15 cellular contexts compared by ENCODE assay signal in the genomic region with DNA sequence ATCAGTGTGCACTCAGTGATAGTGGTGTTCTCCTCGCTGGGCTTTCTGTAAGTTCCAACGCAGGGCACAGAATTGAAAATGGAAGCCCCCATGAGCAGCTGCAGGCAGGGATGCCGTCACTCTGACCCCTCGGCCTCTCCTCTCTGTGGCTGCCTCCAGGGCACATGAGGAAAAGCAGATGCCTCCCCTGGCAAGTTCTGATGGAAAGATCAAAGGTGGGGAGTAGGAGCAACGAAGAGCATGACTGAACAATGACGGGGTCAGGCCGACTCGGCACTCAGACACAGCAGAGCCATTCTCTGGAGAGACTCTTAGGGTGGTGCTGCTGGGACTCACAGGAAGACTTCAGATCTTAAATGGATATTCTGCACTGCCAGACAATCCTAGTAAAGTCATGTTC.
DNase-seq lines count a peak whose midpoint lies in the region; ATAC-seq lines count a peak whose summit lies in the region.
"Had no signal": no experiment of that assay in that cellular context is flagged by ENCODE, and none has a peak within 500 bp of the region (broad histone marks: within the 10 kb centered on the region; RNA-seq: fewer than 3 reads in every experiment).

No MANE protein-coding gene starts in this region.

- H3K27me3 ChIP-seq in right cardiac atrium (ENCODE audit: control insufficient read depth, insufficient read depth) = no peaks in the 10 kb centered on the region

- no peak overlapping the region for H3K4me3 ChIP-seq in mesodermal cell (ENCODE audit: extremely low read depth, insufficient read depth, low read length, poor library complexity, severe bottlenecking)
- no peak overlapping the region for H3K4me3 ChIP-seq in right cardiac atrium (ENCODE audit: low read length)

- H3K27ac ChIP-seq in mesodermal cell (ENCODE audit: low read depth, low read length, severe bottlenecking) (peak overlapping the region; percentile 92), right cardiac atrium (ENCODE audit: low read length) (no peak overlapping the region)
- H3K27ac ChIP-seq: C4-2B, KMS-11 had no signal

- peak; percentile 52 for ATAC-seq in sciatic nerve
- ATAC-seq in right cardiac atrium = no peak

- H3K4me1 ChIP-seq in mesodermal cell (ENCODE audit: control insufficient read depth, insufficient read depth, low read length, poor library complexity, severe bottlenecking) (peaks cover 9% of the 10 kb centered on the region), right cardiac atrium (ENCODE audit: control insufficient read depth, insufficient read depth, low read length) (no peaks in the 10 kb centered on the region)

- H3K36me3 ChIP-seq in mesodermal cell (ENCODE audit: control insufficient read depth, insufficient read depth, low read length) = no peaks in the 10 kb centered on the region

- H3K9me3 ChIP-seq in mesodermal cell (ENCODE audit: control insufficient read depth, low read length) (no peaks in the 10 kb centered on the region), right cardiac atrium (ENCODE audit: control insufficient read depth, low read length) (no peaks in the 10 kb centered on the region)

- 63 to 64% methylated on average over 7 to 8 of the region's 8 CpGs for WGBS in mesodermal cell (ENCODE audit: insufficient coverage in 2 of 2), 2 experiments
- WGBS in right cardiac atrium = 63% methylated on average over 8 of the region's 8 CpGs

- DNase-seq in ecto neural progenitor cell (ENCODE audit: low spot score) (peak; percentile 64), sciatic nerve (ENCODE audit: low spot score) (no peak), right cardiac atrium (no peak), Kasumi-1 (lab: John Stamatoyannopoulos, UW) (no peak), RPMI8226 (no peak), NK-92 (lab: John Stamatoyannopoulos, UW; ENCODE audit: unreplicated experiment) (no peak)
- DNase-seq: ACHN, DMS79 treated with DMSO at 0.1 percent for 48 hours, NCI-H1417 treated with DMSO at 0.1 percent for 48 hours, NCI-H1930, NCI-H226, NCI-H524 treated with DMSO at 0.1 percent for 48 hours had no signal

- intact Hi-C loops in sciatic nerve (cut with DNase I) (no loop called here), right cardiac atrium (cut with DNase I) (no loop called here)
